ENCODE assay signal across 11 cellular contexts in the genomic region with DNA sequence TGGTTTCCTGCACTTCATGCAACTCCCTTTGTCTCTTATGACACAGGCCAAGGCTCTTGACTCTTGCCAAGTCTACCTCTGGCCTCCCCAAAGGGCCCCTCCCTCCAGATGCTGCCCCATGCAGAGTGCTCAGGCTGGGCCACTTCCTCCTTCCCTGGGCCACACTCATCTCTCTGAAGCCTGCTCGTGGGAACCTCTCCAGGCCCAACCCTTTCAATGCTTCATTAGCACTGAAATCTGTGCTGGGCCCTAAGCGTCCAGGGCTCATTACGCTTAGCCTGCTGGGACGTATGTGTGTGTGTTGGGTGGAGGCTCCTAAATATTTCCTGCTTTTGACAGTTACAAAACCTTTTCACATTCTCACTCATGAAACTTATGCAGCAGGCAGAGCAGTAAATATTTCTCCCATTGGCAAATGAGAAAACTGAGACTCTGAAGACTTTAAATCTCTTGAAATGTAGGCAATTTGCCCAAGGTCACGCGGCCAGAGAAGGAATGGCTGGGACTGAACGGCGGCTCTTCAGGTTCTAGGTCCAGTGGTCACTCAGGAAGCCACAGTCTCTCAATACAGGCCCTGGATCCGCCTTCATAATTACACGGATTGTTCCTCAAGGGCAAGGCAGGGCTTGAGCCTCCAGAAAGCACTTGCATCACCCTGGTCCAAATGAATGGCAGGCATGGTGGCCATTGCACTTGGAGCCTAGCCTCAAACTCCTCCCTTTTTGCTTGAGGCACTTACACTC.
DNase-seq lines count a peak whose midpoint lies in the region; ATAC-seq and TF ChIP-seq lines count a peak whose summit lies in the region.
"Had no signal": no experiment of that assay in that cellular context is flagged by ENCODE, and none has a peak within 500 bp of the region (broad histone marks: within the 10 kb centered on the region; RNA-seq: fewer than 3 reads in every experiment).

No MANE protein-coding gene starts in this region.

- H3K27ac ChIP-seq in left ventricle myocardium inferior (replicated peaks) = peak overlapping the region; percentile 64
- H3K27ac ChIP-seq: BLaER1 treated with 17β-estradiol and CSF1 and Interleukin-3, amounts not matched to agents 10 nM and 100 nM; testis had no signal

- H3K36me3 Mint-ChIP-seq in progenitor cell of endocrine pancreas (ENCODE audit: insufficient read depth) = no peaks in the 10 kb centered on the region

- no peaks in the 10 kb centered on the region for H3K36me3 ChIP-seq in left ventricle myocardium inferior
- H3K36me3 ChIP-seq: BLaER1 treated with 17β-estradiol and CSF1 and Interleukin-3, amounts not matched to agents 10 nM and 100 nM had no signal

- peaks cover 3% of the 10 kb centered on the region for H3K27me3 Mint-ChIP-seq in progenitor cell of endocrine pancreas

- H3K9me3 Mint-ChIP-seq in progenitor cell of endocrine pancreas (ENCODE audit: low read depth) = no peaks in the 10 kb centered on the region

- DNase-seq in HT1080 (ENCODE audit: low read depth) (peak; percentile 60), RPMI8226 (peak; percentile 66), left ventricle myocardium inferior (peak; percentile 29), progenitor cell of endocrine pancreas (ENCODE audit: low spot score, unreplicated experiment) (no peak)
- DNase-seq: testis had no signal

- no peaks in the 10 kb centered on the region for H3K9me3 ChIP-seq in left ventricle myocardium inferior (replicated peaks)
- H3K9me3 ChIP-seq: BLaER1 treated with 17β-estradiol and CSF1 and Interleukin-3, amounts not matched to agents 10 nM and 100 nM; testis had no signal

- H3K4me3 ChIP-seq in left ventricle myocardium inferior = no peak overlapping the region
- H3K4me3 ChIP-seq: BLaER1 treated with 17β-estradiol and CSF1 and Interleukin-3, amounts not matched to agents 10 nM and 100 nM; testis had no signal

- peaks cover 22% of the 10 kb centered on the region for H3K4me1 Mint-ChIP-seq in progenitor cell of endocrine pancreas (ENCODE audit: low read depth)

- peaks cover 18% of the 10 kb centered on the region for H3K4me1 ChIP-seq in left ventricle myocardium inferior

- intact Hi-C loops in left ventricle myocardium inferior (cut with micrococcal nuclease) = no loop called here

- no peak for ATAC-seq in GM21447 (IDR thresholded peaks at IDR 0.05; ENCODE audit: unreplicated experiment)
- ATAC-seq in GM18909 (IDR thresholded peaks at IDR 0.05; ENCODE audit: poor library complexity, unreplicated experiment) = no peak
- ATAC-seq in GM21528 (IDR thresholded peaks at IDR 0.05; ENCODE audit: low FRiP score, unreplicated experiment) = no peak
- no peak for ATAC-seq in GM19395 (IDR thresholded peaks at IDR 0.05; ENCODE audit: unreplicated experiment)
- ATAC-seq: activated CD4-positive, CD25-positive, alpha-beta regulatory T cell treated with anti-CD3 and anti-CD28 coated beads, Interleukin-2, amount 50 U/mL, for 24 hours had no signal

- H3K27me3 ChIP-seq in left ventricle myocardium inferior (ENCODE audit: low read depth) = no peaks in the 10 kb centered on the region
- H3K27me3 ChIP-seq: BLaER1 treated with 17β-estradiol and CSF1 and Interleukin-3, amounts not matched to agents 10 nM and 100 nM; testis had no signal

- H3K27ac Mint-ChIP-seq in progenitor cell of endocrine pancreas = peak overlapping the region; percentile 30

- no peak overlapping the region for H3K4me3 Mint-ChIP-seq in progenitor cell of endocrine pancreas (ENCODE audit: low read depth)

- no peak for TF ChIP-seq CTCF in left ventricle myocardium inferior (IDR thresholded peaks at IDR 0.05; ENCODE audit: borderline replicate concordance)
- TF ChIP-seq CTCF in progenitor cell of endocrine pancreas (IDR thresholded peaks at IDR 0.05; ENCODE audit: unreplicated experiment) = no peak
